1 cellular context compared by ENCODE assay signal in genomic region chr11:67255353-67255752, GRCh38.
TF ChIP-seq lines count a peak whose summit lies in the region.

No MANE protein-coding gene starts in this region.

TF ChIP-seq in GM12878, 131 proteins besides CTCF, POLR2A, EP300 and RAD21:
- TF ChIP-seq YY1 (IDR thresholded peaks at IDR 0.05; ENCODE audit: low read depth, low read length) (no peak), POLR2AphosphoS5 (IDR thresholded peaks at IDR 0.05; ENCODE audit: low read length) (0 out of 2 replicates have a peak, but pooled peaks have one; percentile 11)
